Comparison of ENCODE assay signal across 21 cellular contexts in the genomic region with DNA sequence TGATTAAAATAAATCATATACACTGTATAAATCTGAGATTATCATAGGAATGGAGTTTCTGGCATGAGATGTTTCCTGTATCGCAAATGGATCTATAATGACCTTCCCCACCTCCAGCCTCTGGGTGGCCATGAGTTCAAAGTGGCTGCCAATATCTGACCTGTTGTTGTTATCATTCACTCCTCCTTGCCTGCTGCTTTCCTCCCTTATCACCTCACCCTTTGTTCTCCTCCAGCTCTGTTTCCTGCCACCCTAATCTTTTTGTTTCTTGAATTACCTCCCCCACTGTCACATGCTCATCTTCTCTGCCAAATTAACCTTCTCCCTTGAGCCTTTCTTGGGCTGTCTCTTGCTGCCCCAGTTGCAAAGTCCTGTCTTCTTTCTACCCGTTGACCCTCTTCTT. TPM values are rescaled to one million over a fixed set of nuclear protein-coding genes. Genes with fewer than 3 reads are reported as not detected.
DNase-seq lines count a peak whose midpoint lies in the region; ATAC-seq and TF ChIP-seq lines count a peak whose summit lies in the region.
"Had no signal": no experiment of that assay in that cellular context is flagged by ENCODE, and none has a peak within 500 bp of the region (broad histone marks: within the 10 kb centered on the region; RNA-seq: fewer than 3 reads in every experiment).

No MANE protein-coding gene starts in this region.

- no peaks in the 10 kb centered on the region for H3K9me3 Mint-ChIP-seq in activated T-cell treated with anti-CD3 and anti-CD28 coated beads, Interleukin-2, amount 50 U/mL, for 72 hours
- H3K9me3 Mint-ChIP-seq in activated CD8-positive, alpha-beta T cell treated with anti-CD3 and anti-CD28 coated beads for 36 hours: no peaks in the 10 kb centered on the region
- H3K9me3 Mint-ChIP-seq in natural killer cell: no peaks in the 10 kb centered on the region

- 39% methylated on average over 2 of the region's 2 CpGs for WGBS in right cardiac atrium

- H3K27me3 ChIP-seq in right cardiac atrium (ENCODE audit: control insufficient read depth, insufficient read depth) (no peaks in the 10 kb centered on the region), gastrocnemius medialis (no peaks in the 10 kb centered on the region)
- H3K27me3 ChIP-seq: foreskin keratinocyte had no signal

- in situ Hi-C loops in gastrocnemius medialis (cut with MboI; ENCODE audit: low sequenced_read_pairs in 4 of 4): no loop called here

- POLR2A ChIA-PET in activated CD8-positive, alpha-beta T cell treated with anti-CD3 and anti-CD28 coated beads for 36 hours (lab: Charles Lee): interaction anchor here (3.3 kb wide), 1 partner anchor 11 kb away, joined by 14 read pairs; no protein-coding TSS in a partner anchor

- TF ChIP-seq POLR2A in gastrocnemius medialis (IDR thresholded peaks at IDR 0.05): no peak

- DNase-seq in activated T-cell treated with anti-CD3 and anti-CD28 coated beads, Interleukin-2, amount 50 U/mL, for 72 hours: no peak
- DNase-seq in activated T-cell treated with anti-CD3 and anti-CD28 coated beads for 4 hours: no peak
- no peak for DNase-seq in activated CD8-positive, alpha-beta T cell treated with anti-CD3 and anti-CD28 coated beads for 36 hours
- no peak for DNase-seq in right cardiac atrium
- no peak for DNase-seq in substantia nigra (lab: John Stamatoyannopoulos, UW)
- DNase-seq in gastrocnemius medialis: no peak
- no peak for DNase-seq in NCI-H524 treated with DMSO at 0.1 percent for 48 hours (lab: John Stamatoyannopoulos, UW)
- no peak for DNase-seq in natural killer cell
- DNase-seq: activated CD4-positive, alpha-beta T cell treated with anti-CD3 and anti-CD28 coated beads, Interleukin-2, amount 50 U/mL, for 4 hours; activated naive CD4-positive, alpha-beta T cell treated with anti-CD3 and anti-CD28 coated beads, Interleukin-2, amount 50 U/mL, for 16 hours; DMS79 treated with DMSO at 0.1 percent for 48 hours; foreskin keratinocyte; islet precursor cell; NCI-H1436 treated with DMSO at 0.1 percent for 48 hours; NCI-H82; stimulated activated CD4-positive, alpha-beta T cell treated with anti-CD3 and anti-CD28 coated beads, Interleukin-12 subunit alpha, Interleukin-12 subunit beta, amount 100 ng/mL, for 4 hours had no signal

- H3K4me3 ChIP-seq in right cardiac atrium (ENCODE audit: low read length): no peak overlapping the region
- H3K4me3 ChIP-seq in gastrocnemius medialis: no peak overlapping the region

- no peak for ATAC-seq in activated T-cell treated with anti-CD3 and anti-CD28 coated beads, Interleukin-2, amount 50 U/mL, for 72 hours (replicated peaks in 1 of 2)
- ATAC-seq in activated CD8-positive, alpha-beta T cell treated with anti-CD3 and anti-CD28 coated beads for 36 hours: no peak
- ATAC-seq in right cardiac atrium (peak; percentile 21 to 69), gastrocnemius medialis (no peak), natural killer cell (no peak)
- ATAC-seq: foreskin keratinocyte had no signal

- intact Hi-C loops in activated CD8-positive, alpha-beta T cell treated with anti-CD3 and anti-CD28 coated beads for 36 hours (cut with micrococcal nuclease): no loop called here
- intact Hi-C loops in right cardiac atrium (cut with DNase I): no loop called here
- intact Hi-C loops in gastrocnemius medialis (cut with DNase I; ENCODE audit: low total_unique reads): no loop called here
- intact Hi-C loops in natural killer cell (cut with micrococcal nuclease): no loop called here

- H3K27me3 Mint-ChIP-seq in activated T-cell treated with anti-CD3 and anti-CD28 coated beads, Interleukin-2, amount 50 U/mL, for 72 hours (ENCODE audit: low read depth): no peaks in the 10 kb centered on the region
- H3K27me3 Mint-ChIP-seq in activated CD8-positive, alpha-beta T cell treated with anti-CD3 and anti-CD28 coated beads for 36 hours: no peaks in the 10 kb centered on the region
- H3K27me3 Mint-ChIP-seq in natural killer cell (ENCODE audit: low read depth in 2 of 2): no peaks in the 10 kb centered on the region

- H3K27ac ChIP-seq in right cardiac atrium (ENCODE audit: low read length) (peak overlapping the region; percentile 71), substantia nigra (ENCODE audit: low read depth, low read length, poor library complexity, severe bottlenecking) (peak overlapping the region; percentile 9), gastrocnemius medialis (no peak overlapping the region)
- H3K27ac ChIP-seq: foreskin keratinocyte had no signal

- H3K4me3 Mint-ChIP-seq in activated T-cell treated with anti-CD3 and anti-CD28 coated beads, Interleukin-2, amount 50 U/mL, for 72 hours: no peak overlapping the region
- no peak overlapping the region for H3K4me3 Mint-ChIP-seq in activated CD8-positive, alpha-beta T cell treated with anti-CD3 and anti-CD28 coated beads for 36 hours
- H3K4me3 Mint-ChIP-seq in natural killer cell: no peak overlapping the region

- H3K4me1 ChIP-seq in right cardiac atrium (ENCODE audit: control insufficient read depth, insufficient read depth, low read length): peaks cover 15% of the 10 kb centered on the region
- H3K4me1 ChIP-seq in gastrocnemius medialis: peaks cover 0 to 11% of the 10 kb centered on the region in 2 donors

- peaks cover 11% of the 10 kb centered on the region for H3K4me1 Mint-ChIP-seq in activated T-cell treated with anti-CD3 and anti-CD28 coated beads, Interleukin-2, amount 50 U/mL, for 72 hours (ENCODE audit: low read depth)
- H3K4me1 Mint-ChIP-seq in activated CD8-positive, alpha-beta T cell treated with anti-CD3 and anti-CD28 coated beads for 36 hours (ENCODE audit: low read depth): peaks cover 36% of the 10 kb centered on the region
- peaks cover 0 to 6% of the 10 kb centered on the region in 2 donors for H3K4me1 Mint-ChIP-seq in natural killer cell

- H3K36me3 Mint-ChIP-seq in activated T-cell treated with anti-CD3 and anti-CD28 coated beads, Interleukin-2, amount 50 U/mL, for 72 hours (ENCODE audit: insufficient read depth in 2 of 2): peaks cover 32 to 55% of the 10 kb centered on the region in 2 donors
- H3K36me3 Mint-ChIP-seq in activated CD8-positive, alpha-beta T cell treated with anti-CD3 and anti-CD28 coated beads for 36 hours (ENCODE audit: low read depth): peaks cover 89% of the 10 kb centered on the region
- H3K36me3 Mint-ChIP-seq in natural killer cell: peaks cover 5% of the 10 kb centered on the region

- CTCF ChIA-PET in activated CD8-positive, alpha-beta T cell treated with anti-CD3 and anti-CD28 coated beads for 36 hours (lab: Charles Lee): interaction anchor here (1.3 to 2.0 kb wide), 2 partner anchors 49 to 75 kb away, joined by 4 to 8 read pairs; no protein-coding TSS in a partner anchor

- no peaks in the 10 kb centered on the region for H3K9me3 ChIP-seq in right cardiac atrium (ENCODE audit: control insufficient read depth, low read length)
- no peaks in the 10 kb centered on the region for H3K9me3 ChIP-seq in gastrocnemius medialis

- no peak for TF ChIP-seq CTCF in activated CD8-positive, alpha-beta T cell treated with anti-CD3 and anti-CD28 coated beads for 36 hours (IDR thresholded peaks at IDR 0.05)
- TF ChIP-seq CTCF in gastrocnemius medialis (IDR thresholded peaks at IDR 0.05 in 4 of 5, conservative IDR thresholded peaks at IDR 0.05 in 1 of 5) (no peak), natural killer cell (IDR thresholded peaks at IDR 0.05) (no peak)

- peak overlapping the region; percentile 72 for H3K27ac Mint-ChIP-seq in activated T-cell treated with anti-CD3 and anti-CD28 coated beads, Interleukin-2, amount 50 U/mL, for 72 hours
- H3K27ac Mint-ChIP-seq in activated CD8-positive, alpha-beta T cell treated with anti-CD3 and anti-CD28 coated beads for 36 hours: peak overlapping the region; percentile 2
- H3K27ac Mint-ChIP-seq in natural killer cell: no peak overlapping the region

- no peaks in the 10 kb centered on the region for H3K36me3 ChIP-seq in gastrocnemius medialis

RNA-seq across cellular contexts. Expression of gene SCD, which starts 12.0 kb away (rescaled TPM):
- total RNA-seq in activated T-cell treated with anti-CD3 and anti-CD28 coated beads, Interleukin-2, amount 50 U/mL, for 72 hours: 10 to 100 TPM; 79.5 to 90.4 TPM
- total RNA-seq in activated CD8-positive, alpha-beta T cell treated with anti-CD3 and anti-CD28 coated beads for 36 hours: 100 to 1,000 TPM; 271 TPM
- 10 to 100 TPM; 12.2 to 45.4 (median 23.4) TPM for total RNA-seq in right cardiac atrium
- polyA plus RNA-seq in right cardiac atrium: 116 TPM
- total RNA-seq in gastrocnemius medialis: 1 to 10 TPM; 1.1 to 1.9 (median 1.6) TPM
- 10 to 100 TPM in 1 of 3 donors, 1 to 10 TPM in 2; 3.5 to 10.1 (median 3.8) TPM for total RNA-seq in natural killer cell

RNA-seq across cellular contexts. Expression of gene PKD2L1, which starts 29.0 kb away (rescaled TPM):
- under 1 TPM; 0.30 to 0.60 TPM for total RNA-seq in activated T-cell treated with anti-CD3 and anti-CD28 coated beads, Interleukin-2, amount 50 U/mL, for 72 hours
- not detected for total RNA-seq in activated CD8-positive, alpha-beta T cell treated with anti-CD3 and anti-CD28 coated beads for 36 hours
- total RNA-seq in right cardiac atrium (not detected), gastrocnemius medialis (not detected), natural killer cell (not detected)
- not detected for polyA plus RNA-seq in right cardiac atrium
- total RNA-seq: foreskin keratinocyte, HT-29, SK-MEL-5, urinary bladder had no signal
- polyA plus RNA-seq: AG04450, foreskin keratinocyte, neural cell, urinary bladder had no signal

Comparison
In these comparisons a context has a peak if more than half of its experiments do, and no peak if none do; other contexts are left out.
1. ATAC-seq: peak in right cardiac atrium (2 of 2); none in activated T-cell treated with anti-CD3 and anti-CD28 coated beads, Interleukin-2, amount 50 U/mL, for 72 hours (0 of 2), activated CD8-positive, alpha-beta T cell treated with anti-CD3 and anti-CD28 coated beads for 36 hours (single experiment), gastrocnemius medialis (0 of 2) and natural killer cell (0 of 3).
2. H3K27ac Mint-ChIP-seq: peak in activated T-cell treated with anti-CD3 and anti-CD28 coated beads, Interleukin-2, amount 50 U/mL, for 72 hours (single experiment) and activated CD8-positive, alpha-beta T cell treated with anti-CD3 and anti-CD28 coated beads for 36 hours (single experiment); none in natural killer cell (0 of 2).
3. H3K27ac ChIP-seq: peak in right cardiac atrium (single experiment) and substantia nigra (single experiment); none in gastrocnemius medialis (0 of 4).